ENCODE assay signal across 21 cellular contexts in the genomic region with DNA sequence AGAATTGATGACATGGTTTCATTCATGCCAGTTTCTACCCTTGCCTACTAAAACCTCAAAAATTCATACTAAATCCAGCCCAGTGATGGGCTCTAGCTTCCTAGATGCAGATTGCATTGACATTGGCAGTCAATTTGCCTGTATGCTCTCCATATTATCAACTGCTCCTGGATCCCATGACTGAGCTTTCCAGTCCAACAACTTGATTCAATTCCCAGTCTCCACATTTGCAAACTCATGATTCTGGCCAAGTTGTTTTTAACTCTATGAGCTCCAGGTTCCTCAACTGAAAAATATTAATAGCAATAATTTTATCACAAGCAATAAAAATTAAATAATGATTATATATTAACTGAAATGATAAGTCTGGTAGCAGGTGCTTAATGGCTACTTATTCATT. TPM values are rescaled to one million over a fixed set of nuclear protein-coding genes. Genes with fewer than 3 reads are reported as not detected.
A peak's percentile ranks its signal among the peaks of the same experiment; 100 is the strongest.
DNase-seq lines count a peak whose midpoint lies in the region; ATAC-seq, FAIRE-seq and TF ChIP-seq lines count a peak whose summit lies in the region.
"Had no signal": no experiment of that assay in that cellular context is flagged by ENCODE, and none has a peak within 500 bp of the region (broad histone marks: within the 10 kb centered on the region; RNA-seq: fewer than 3 reads in every experiment).

No MANE protein-coding gene starts in this region.

- H3K9ac ChIP-seq in HCT116 (ENCODE audit: low read length) = no peak overlapping the region

- peaks cover 2% of the 10 kb centered on the region for H3K27me3 Mint-ChIP-seq in GM23338 (ENCODE audit: insufficient read depth, low read depth, poor library complexity)
- H3K27me3 Mint-ChIP-seq: CD4-positive, alpha-beta T cell had no signal

- no TSS peak for BruUV-seq in HCT116 (replicated peaks; lab: Mats Ljungman, UMichigan)

- intact Hi-C loops in HCT116 (cut with micrococcal nuclease) = no loop called here
- intact Hi-C loops in right cardiac atrium (cut with DNase I) = no loop called here

- DNase-seq in GM23338 (ENCODE audit: low spot score) (no peak), HCT116 (ENCODE audit: low read depth, low spot score) (no peak), right cardiac atrium (no peak), small intestine (peak; percentile 78)
- no peak for DNase-seq in stimulated activated naive CD4-positive, alpha-beta T cell treated with Interleukin-2 at 50 U/mL for 16 hours (lab: John Stamatoyannopoulos, UW)
- DNase-seq: ACHN; AML-193; Caco-2; CD4-positive, alpha-beta T cell; GDM1; GOT3; H7; IMR-90 had no signal

- H3K9me2 ChIP-seq in GM23338 (ENCODE audit: insufficient read depth) (no peaks in the 10 kb centered on the region), HCT116 (ENCODE audit: insufficient read depth) (0 out of 2 replicates have a peak, but pooled peaks cover 3% of the 10 kb centered on the region)

- H3K79me2 ChIP-seq in GM23338 (replicated peaks; ENCODE audit: insufficient read depth) (no peaks in the 10 kb centered on the region), HCT116 (ENCODE audit: insufficient read depth, low read length) (no peaks in the 10 kb centered on the region)

- no peak for TF ChIP-seq RAD21 in HCT116 (IDR thresholded peaks at IDR 0.05; ENCODE audit: low read depth)

- H3K36me3 Mint-ChIP-seq in GM23338 (ENCODE audit: low read depth) = peaks cover 9% of the 10 kb centered on the region; the same call in 2 of the 3 replicates

- no peak overlapping the region for H3K27ac Mint-ChIP-seq in GM23338
- H3K27ac Mint-ChIP-seq: CD4-positive, alpha-beta T cell had no signal

- no peak overlapping the region for H3K4me2 ChIP-seq in GM23338
- no peak overlapping the region for H3K4me2 ChIP-seq in HCT116 (ENCODE audit: low read length)

- H3K27me3 ChIP-seq in GM23338 (ENCODE audit: insufficient read depth) (no peaks in the 10 kb centered on the region), HCT116 (ENCODE audit: insufficient read depth, low read length) (no peaks in the 10 kb centered on the region), right cardiac atrium (ENCODE audit: control insufficient read depth, insufficient read depth) (no peaks in the 10 kb centered on the region), small intestine (ENCODE audit: control insufficient read depth in 2 of 2, insufficient read depth in 2 of 2, low read length in 2 of 2) (no peaks in the 10 kb centered on the region)

- H3K9me3 ChIP-seq in HCT116 (ENCODE audit: control insufficient read depth in 1 of 2, insufficient read depth in 1 of 2, low read depth in 1 of 2, low read length in 2 of 2) (no peaks in the 10 kb centered on the region), right cardiac atrium (ENCODE audit: control insufficient read depth, low read length) (no peaks in the 10 kb centered on the region), small intestine (ENCODE audit: control insufficient read depth, low read depth) (no peaks in the 10 kb centered on the region)
- H3K9me3 ChIP-seq: Caco-2 had no signal

- H3K27ac ChIP-seq in GM23338 (ENCODE audit: low read depth) (no peak overlapping the region), HCT116 (ENCODE audit: low read depth, low read length) (no peak overlapping the region), right cardiac atrium (ENCODE audit: low read length) (peak overlapping the region; percentile 52), small intestine (ENCODE audit: low read depth in 1 of 2, low read length in 1 of 2) (peak overlapping the region in 1 of 2 donors; percentile 48)
- H3K27ac ChIP-seq: C4-2B had no signal

- H4K20me1 ChIP-seq in GM23338 (replicated peaks; ENCODE audit: insufficient read depth) = no peaks in the 10 kb centered on the region
- H4K20me1 ChIP-seq in HCT116 (ENCODE audit: insufficient read depth) = no peaks in the 10 kb centered on the region

- peaks cover 7% of the 10 kb centered on the region for H3K4me1 ChIP-seq in GM23338 (ENCODE audit: insufficient read depth)
- no peaks in the 10 kb centered on the region for H3K4me1 ChIP-seq in HCT116 (ENCODE audit: control insufficient read depth in 1 of 2, insufficient read depth in 2 of 2, low read length in 2 of 2)
- peaks cover 2% of the 10 kb centered on the region for H3K4me1 ChIP-seq in right cardiac atrium (ENCODE audit: control insufficient read depth, insufficient read depth, low read length)
- H3K4me1 ChIP-seq in small intestine (ENCODE audit: control insufficient read depth in 2 of 2, insufficient read depth in 1 of 2, low read depth in 1 of 2, low read length in 1 of 2) = peaks cover 0 to 3% of the 10 kb centered on the region in 2 donors

- H3K4me3 Mint-ChIP-seq in GM23338 = no peak overlapping the region
- H3K4me3 Mint-ChIP-seq: CD4-positive, alpha-beta T cell had no signal

- H3K36me3 ChIP-seq in GM23338 (ENCODE audit: insufficient read depth) = 0 out of 2 replicates have a peak, but pooled peaks cover 8% of the 10 kb centered on the region
- no peaks in the 10 kb centered on the region for H3K36me3 ChIP-seq in HCT116 (ENCODE audit: control insufficient read depth in 1 of 2, insufficient read depth in 2 of 2, low read length in 2 of 2)
- H3K36me3 ChIP-seq in small intestine (ENCODE audit: control insufficient read depth in 2 of 2, insufficient read depth in 2 of 2, low read length in 2 of 2) = no peaks in the 10 kb centered on the region

- H2AFZ ChIP-seq in GM23338 = 0 out of 2 replicates have a peak overlapping the region, but pooled peaks have one; percentile 19
- peak overlapping the region; percentile 6 for H2AFZ ChIP-seq in HCT116 (ENCODE audit: low read depth, low read length, poor library complexity, severe bottlenecking)

- H3K4me1 Mint-ChIP-seq in GM23338 = peaks cover 25% of the 10 kb centered on the region

- H3K9me3 Mint-ChIP-seq in GM23338 = peaks cover 9% of the 10 kb centered on the region; the same call in 2 of the 3 replicates

- TF ChIP-seq CTCF in GM23338 (conservative IDR thresholded peaks at IDR 0.05; ENCODE audit: low read depth in 2 of 2) (no peak), HCT116 (IDR thresholded peaks at IDR 0.05 in 2 of 3, conservative IDR thresholded peaks at IDR 0.05 in 1 of 3; ENCODE audit: borderline replicate concordance in 1 of 3, insufficient read depth in 1 of 3, low read depth in 2 of 3, low read length in 2 of 3) (no peak)

- no peak for FAIRE-seq in small intestine (lab: Jason Lieb, UNC)
- FAIRE-seq: A204.1, D721Med, HTR-8/SVneo, K562 had no signal

- CTCF ChIA-PET in HCT116 (lab: Charles Lee) = no interaction called here

- ATAC-seq in GM23338 = no peak
- ATAC-seq in HCT116 = no peak
- no peak for ATAC-seq in right cardiac atrium
- ATAC-seq in HG03342 (IDR thresholded peaks at IDR 0.05; ENCODE audit: unreplicated experiment) = no peak
- ATAC-seq: K562 had no signal

- RAD21 ChIA-PET in HCT116 (lab: Charles Lee; ENCODE audit: low non-redundant PET in 1 of 2, low total read pairs in 2 of 2, uncharacterized antibody in 2 of 2, unreplicated experiment in 2 of 2) = no interaction called here

- TF ChIP-seq POLR2A in HCT116 (IDR thresholded peaks at IDR 0.05; ENCODE audit: borderline replicate concordance, extremely low read depth, insufficient read depth, insufficient read length) = no peak

- H3K4me3 ChIP-seq in GM23338 = no peak overlapping the region
- H3K4me3 ChIP-seq in HCT116 (replicated peaks in 1 of 2; ENCODE audit: low read depth in 1 of 2, low read length in 2 of 2) = no peak overlapping the region
- no peak overlapping the region for H3K4me3 ChIP-seq in right cardiac atrium (ENCODE audit: low read length)
- no peak overlapping the region for H3K4me3 ChIP-seq in small intestine (ENCODE audit: low read depth in 1 of 2, low read length in 2 of 2)
- H3K4me3 ChIP-seq: K562 had no signal

- no peaks in the 10 kb centered on the region for H3F3A ChIP-seq in GM23338 (replicated peaks; ENCODE audit: low read depth)

- POLR2A ChIA-PET in HCT116 (lab: Charles Lee) = no interaction called here

TF ChIP-seq in GM23338, 12 proteins besides CTCF, POLR2A, EP300 and RAD21 (continues in another document):
- TF ChIP-seq EZH2 (IDR thresholded peaks at IDR 0.05; ENCODE audit: low read depth, unreplicated experiment) (no peak), POLR2AphosphoS5 (IDR thresholded peaks at IDR 0.05; ENCODE audit: low read depth) (no peak), ZNF114 (CRISPR knock-in tag; IDR thresholded peaks at IDR 0.05) (no peak), ZNF331 (CRISPR knock-in tag; IDR thresholded peaks at IDR 0.05; ENCODE audit: low read depth) (no peak), EZH2phosphoT487 (IDR thresholded peaks at IDR 0.05; ENCODE audit: unreplicated experiment) (no peak)

TF ChIP-seq in HCT116, 20 proteins besides CTCF, POLR2A, EP300 and RAD21 (continues in another document):
- TF ChIP-seq TCF7L2 (IDR thresholded peaks at IDR 0.05; ENCODE audit: borderline replicate concordance, extremely low read depth, insufficient read depth, insufficient read length) (no peak), ELF1 (IDR thresholded peaks at IDR 0.05; ENCODE audit: borderline replicate concordance, low read depth) (no peak), SIN3A (IDR thresholded peaks at IDR 0.05; ENCODE audit: low read depth) (no peak), CEBPB (IDR thresholded peaks at IDR 0.05; ENCODE audit: low read depth) (no peak), JUND (IDR thresholded peaks at IDR 0.05) (no peak)
- TF ChIP-seq, protein P1, sequence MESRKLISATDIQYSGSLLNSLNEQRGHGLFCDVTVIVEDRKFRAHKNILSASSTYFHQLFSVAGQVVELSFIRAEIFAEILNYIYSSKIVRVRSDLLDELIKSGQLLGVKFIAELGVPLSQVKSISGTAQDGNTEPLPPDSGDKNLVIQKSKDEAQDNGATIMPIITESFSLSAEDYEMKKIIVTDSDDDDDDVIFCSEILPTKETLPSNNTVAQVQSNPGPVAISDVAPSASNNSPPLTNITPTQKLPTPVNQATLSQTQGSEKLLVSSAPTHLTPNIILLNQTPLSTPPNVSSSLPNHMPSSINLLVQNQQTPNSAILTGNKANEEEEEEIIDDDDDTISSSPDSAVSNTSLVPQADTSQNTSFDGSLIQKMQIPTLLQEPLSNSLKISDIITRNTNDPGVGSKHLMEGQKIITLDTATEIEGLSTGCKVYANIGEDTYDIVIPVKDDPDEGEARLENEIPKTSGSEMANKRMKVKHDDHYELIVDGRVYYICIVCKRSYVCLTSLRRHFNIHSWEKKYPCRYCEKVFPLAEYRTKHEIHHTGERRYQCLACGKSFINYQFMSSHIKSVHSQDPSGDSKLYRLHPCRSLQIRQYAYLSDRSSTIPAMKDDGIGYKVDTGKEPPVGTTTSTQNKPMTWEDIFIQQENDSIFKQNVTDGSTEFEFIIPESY (IDR thresholded peaks at IDR 0.05; ENCODE audit: extremely low read depth, insufficient replicate concordance, low read length) = no peak
- TF ChIP-seq, protein P2, sequence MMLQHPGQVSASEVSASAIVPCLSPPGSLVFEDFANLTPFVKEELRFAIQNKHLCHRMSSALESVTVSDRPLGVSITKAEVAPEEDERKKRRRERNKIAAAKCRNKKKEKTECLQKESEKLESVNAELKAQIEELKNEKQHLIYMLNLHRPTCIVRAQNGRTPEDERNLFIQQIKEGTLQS (IDR thresholded peaks at IDR 0.05) = no peak

RNA-seq across cellular contexts. Expression of a gene that starts 51.0 kb away (rescaled TPM):
- total RNA-seq in GM23338 (2014; rRNA removed; shearing (Covaris generic)) = not detected in 2 replicates
- not detected in 2 replicates for polyA plus RNA-seq in GM23338 (2016; fragmentation: Nextera tagmentation; extraction: Ambion mirVana)
- total RNA-seq in HCT116 (2021; ENCODE audit: unreplicated experiment) = not detected
- polyA plus RNA-seq in HCT116 (2012) = 0.04 and 0.05 TPM in 2 replicates
- total RNA-seq in right cardiac atrium = 10 to 100 TPM; 31.9 to 87.5 (median 53.6) TPM
- polyA plus RNA-seq in right cardiac atrium = 8.9 TPM
- not detected for polyA plus RNA-seq in small intestine
- total RNA-seq: Daoy, H7, IMR-90 had no signal
- polyA plus RNA-seq: BJ, IMR-90 had no signal

Comparison
In these comparisons a context has a peak if more than half of its experiments do, and no peak if none do; other contexts are left out.
1. RNA of a gene that starts 51.0 kb away (total RNA-seq): 31.9 to 87.5 TPM in right cardiac atrium; not detected in HCT116 (single experiment) and not detected in GM23338; every median in the first group is over 10 times any median in the second.